In the genomic region with DNA sequence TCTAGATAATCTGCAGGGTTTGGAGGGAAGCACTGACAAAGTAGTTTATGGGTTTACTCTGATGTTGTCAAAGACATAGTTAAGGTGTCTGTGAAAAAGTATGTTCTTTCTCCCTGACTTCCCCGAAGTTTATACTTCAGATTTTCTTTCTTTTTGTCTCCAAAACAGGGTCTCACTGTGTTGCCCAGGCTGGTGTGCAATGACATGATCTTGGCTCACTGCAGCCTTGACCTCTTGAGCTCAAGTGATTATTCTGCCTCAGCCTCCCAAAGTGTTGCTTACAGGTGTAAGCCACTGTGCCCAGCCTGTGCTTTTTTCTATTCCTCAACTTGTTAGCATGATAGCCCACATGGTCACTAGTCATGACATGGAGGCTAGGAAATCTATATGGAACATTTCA, we compare ENCODE assay signal across 14 cellular contexts. TPM values are rescaled to one million over a fixed set of nuclear protein-coding genes. Genes with fewer than 3 reads are reported as not detected.
DNase-seq lines count a peak whose midpoint lies in the region; ATAC-seq, FAIRE-seq and TF ChIP-seq lines count a peak whose summit lies in the region.
"Had no signal": no experiment of that assay in that cellular context is flagged by ENCODE, and none has a peak within 500 bp of the region (broad histone marks: within the 10 kb centered on the region; RNA-seq: fewer than 3 reads in every experiment).

No MANE protein-coding gene starts in this region.

- H3K9me3 Mint-ChIP-seq in MCF 10A (ENCODE audit: unreplicated experiment) = no peaks in the 10 kb centered on the region

- 67% methylated on average over 1 of the region's 1 CpG for WGBS in mammary epithelial cell (ENCODE audit: low coverage, missing lambda C conversion rate)
- 100% methylated on average over 1 of the region's 1 CpG for WGBS in GM12878 (ENCODE audit: insufficient coverage, insufficient replicate concordance, low lambda C conversion rate, missing lambda C conversion rate)

- H3K4me1 Mint-ChIP-seq in MCF 10A (ENCODE audit: insufficient read depth, unreplicated experiment) = no peaks in the 10 kb centered on the region

- H3K4me2 ChIP-seq in mammary epithelial cell (ENCODE audit: insufficient read depth, low read depth, low read length) (no peak overlapping the region), GM12878 (ENCODE audit: control insufficient read depth, insufficient read depth) (no peak overlapping the region)
- H3K4me2 ChIP-seq: BLaER1 treated with 17β-estradiol and CSF1 and Interleukin-3, amounts not matched to agents 10 nM and 100 nM had no signal

- RAD21 ChIA-PET in GM12878 (lab: Charles Lee; ENCODE audit: unreplicated experiment) = interaction anchor here (1.4 kb wide), 1 partner anchor 10 kb away, joined by 3 read pairs; no protein-coding TSS in a partner anchor

- ATAC-seq in GM12878 = no peak
- ATAC-seq in HG03280 (IDR thresholded peaks at IDR 0.05; ENCODE audit: unreplicated experiment) = no peak
- ATAC-seq: HCT116 had no signal

- H3K79me2 ChIP-seq in mammary epithelial cell (ENCODE audit: insufficient read depth, low read length) = peaks cover 86% of the 10 kb centered on the region
- peaks cover 15% of the 10 kb centered on the region for H3K79me2 ChIP-seq in GM12878 (ENCODE audit: control insufficient read depth, insufficient read depth, low read length)

- no peak for DNase-seq in MCF 10A (ENCODE audit: unreplicated experiment)
- no peak for DNase-seq in mammary epithelial cell
- DNase-seq in GM12892 (ENCODE audit: insufficient read length) = no peak
- no peak for DNase-seq in GM12878 (ENCODE audit: low read depth, low spot score)
- no peak for DNase-seq in GM10266 (ENCODE audit: extremely low spot score)
- DNase-seq: Caco-2, GOT3, H7 had no signal

- no peak overlapping the region for H3K4me3 Mint-ChIP-seq in MCF 10A (ENCODE audit: unreplicated experiment)
- H3K4me3 Mint-ChIP-seq: B cell had no signal

- H3K4me3 ChIP-seq in mammary epithelial cell (replicated peaks in 1 of 3; ENCODE audit: insufficient read depth in 1 of 3, low read depth in 2 of 3, low read length in 3 of 3) = no peak overlapping the region
- no peak overlapping the region for H3K4me3 ChIP-seq in GM12878
- H3K4me3 ChIP-seq: BLaER1 treated with 17β-estradiol and CSF1 and Interleukin-3, amounts not matched to agents 10 nM and 100 nM had no signal

- no peaks in the 10 kb centered on the region for H3K27me3 ChIP-seq in mammary epithelial cell (ENCODE audit: insufficient read depth, low read length)
- H3K27me3 ChIP-seq in GM12878 (replicated peaks in 1 of 2; ENCODE audit: control insufficient read depth in 2 of 2, insufficient read depth in 2 of 2, low read length in 1 of 2) = no peaks in the 10 kb centered on the region
- H3K27me3 ChIP-seq: BLaER1 treated with 17β-estradiol and CSF1 and Interleukin-3, amounts not matched to agents 10 nM and 100 nM had no signal

- H3K9ac ChIP-seq in mammary epithelial cell (ENCODE audit: insufficient read depth, low read length) (no peak overlapping the region), GM12878 (ENCODE audit: control insufficient read depth, insufficient read depth, low read length) (no peak overlapping the region)
- H3K9ac ChIP-seq: BLaER1 treated with 17β-estradiol and CSF1 and Interleukin-3, amounts not matched to agents 10 nM and 100 nM had no signal

- CTCF ChIA-PET in MCF 10A (lab: Yijun Ruan, JAX) (interaction anchor here (0.7 to 2.5 kb wide), 2 partner anchors 30 to 108 kb away, joined by 3 to 11 read pairs; no protein-coding TSS in a partner anchor), mammary epithelial cell (lab: Charles Lee; ENCODE audit: low non-redundant PET) (no interaction called here), GM12878 (lab: Yijun Ruan, JAX) (interaction anchor here (0.7 kb wide), 1 partner anchor 111 kb away, joined by 4 read pairs; no protein-coding TSS in a partner anchor)

- TF ChIP-seq EP300 in GM12878 (IDR thresholded peaks at IDR 0.05; ENCODE audit: borderline replicate concordance in 1 of 2, control insufficient read depth in 1 of 2, low read depth in 2 of 2, low read length in 2 of 2) = no peak

- H3K36me3 Mint-ChIP-seq in MCF 10A (ENCODE audit: insufficient read depth, unreplicated experiment) = peaks cover 100% of the 10 kb centered on the region

- TF ChIP-seq RAD21 in GM12878 (IDR thresholded peaks at IDR 0.05; ENCODE audit: insufficient read depth, low read depth, low read length) = no peak

- H3K27ac Mint-ChIP-seq in MCF 10A (ENCODE audit: low read depth, unreplicated experiment) = peak overlapping the region; percentile 46
- H3K27ac Mint-ChIP-seq: B cell had no signal

- H3K36me3 ChIP-seq in mammary epithelial cell (ENCODE audit: insufficient read depth, low read length) = peaks cover 73% of the 10 kb centered on the region
- peaks cover 20 to 54% of the 10 kb centered on the region in 2 experiments for H3K36me3 ChIP-seq in GM12878 (ENCODE audit: control insufficient read depth in 2 of 2, insufficient read depth in 2 of 2, low read length in 1 of 2)

- POLR2A ChIA-PET in MCF 10A (lab: Yijun Ruan, JAX) (no interaction called here), GM12878 (lab: Charles Lee) (no interaction called here)

- no peaks in the 10 kb centered on the region for H3K9me3 ChIP-seq in mammary epithelial cell (replicated peaks; ENCODE audit: insufficient read depth, low read length)
- no peaks in the 10 kb centered on the region for H3K9me3 ChIP-seq in GM12878 (replicated peaks; ENCODE audit: control insufficient read depth, insufficient read depth, low read length)
- H3K9me3 ChIP-seq: BLaER1 treated with 17β-estradiol and CSF1 and Interleukin-3, amounts not matched to agents 10 nM and 100 nM; Caco-2 had no signal

- TF ChIP-seq CTCF in MCF 10A (IDR thresholded peaks at IDR 0.05; ENCODE audit: unreplicated experiment) (no peak), mammary epithelial cell (conservative IDR thresholded peaks at IDR 0.05 in 1 of 2, IDR thresholded peaks at IDR 0.05 in 1 of 2; ENCODE audit: extremely low read depth in 1 of 2, insufficient read depth in 1 of 2, low read depth in 1 of 2, low read length in 2 of 2) (no peak), GM12878 (IDR thresholded peaks at IDR 0.05 in 2 of 3, conservative IDR thresholded peaks at IDR 0.05 in 1 of 3; ENCODE audit: control insufficient read depth in 2 of 3, extremely low read depth in 1 of 3, insufficient read depth in 1 of 3, low read depth in 3 of 3, low read length in 3 of 3) (no peak), GM10266 (IDR thresholded peaks at IDR 0.05; ENCODE audit: control insufficient read depth, insufficient read depth, low read depth, missing control alignments) (no peak)

- H3K27ac ChIP-seq in mammary epithelial cell (ENCODE audit: insufficient read depth, low read depth, low read length) (no peak overlapping the region), GM12878 (ENCODE audit: control insufficient read depth, insufficient read depth) (no peak overlapping the region)
- H3K27ac ChIP-seq: BLaER1 treated with 17β-estradiol and CSF1 and Interleukin-3, amounts not matched to agents 10 nM and 100 nM had no signal

- BruUV-seq in MCF 10A (replicated peaks; lab: Mats Ljungman, UMichigan) (no TSS peak), mammary epithelial cell (replicated peaks; lab: Mats Ljungman, UMichigan) (no TSS peak), GM12878 (replicated peaks; lab: Mats Ljungman, UMichigan) (TSS peak; percentile 1)

- no peak overlapping the region for H2AFZ ChIP-seq in mammary epithelial cell (ENCODE audit: low read depth, low read length)
- no peak overlapping the region for H2AFZ ChIP-seq in GM12878 (ENCODE audit: control insufficient read depth, low read depth, low read length)

- no peaks in the 10 kb centered on the region for H3K27me3 Mint-ChIP-seq in MCF 10A (ENCODE audit: insufficient read depth, unreplicated experiment)
- H3K27me3 Mint-ChIP-seq: B cell had no signal

- dilution Hi-C loops in mammary epithelial cell (cut with HindIII; ENCODE audit: low sequenced_read_pairs) = no loop called here

- H4K20me1 ChIP-seq in mammary epithelial cell (ENCODE audit: insufficient read depth, low read length) (peaks cover 2% of the 10 kb centered on the region), GM12878 (ENCODE audit: control insufficient read depth, insufficient read depth) (peaks cover 8% of the 10 kb centered on the region)

- intact Hi-C loops in MCF 10A (cut with micrococcal nuclease) (no loop called here), mammary epithelial cell (cut with micrococcal nuclease) (no loop called here), GM12878 (cut with micrococcal nuclease; ENCODE audit: unreplicated experiment) (no loop called here)

- SMC1A ChIA-PET in GM12878 (lab: Charles Lee; ENCODE audit: uncharacterized antibody, unreplicated experiment) = interaction anchor here (1.5 kb wide), 1 partner anchor 29 kb away, joined by 3 read pairs; no protein-coding TSS in a partner anchor

- in situ Hi-C loops in mammary epithelial cell (cut with MboI; ENCODE audit: low sequenced_read_pairs in 2 of 2) (loop anchor here (10.0 to 25.0 kb wide), 2 partner anchors 218 to 280 kb away; no protein-coding TSS in a partner anchor), GM12878 (cut with MboI) (no loop called here)

- no peak for FAIRE-seq in GM12892 (lab: Jason Lieb, UNC)
- no peak for FAIRE-seq in GM12878 (lab: Jason Lieb, UNC)
- FAIRE-seq: D721Med, G401.6 had no signal

- H3K4me1 ChIP-seq in mammary epithelial cell (ENCODE audit: insufficient read depth, low read length) (peaks cover 4% of the 10 kb centered on the region), GM12878 (ENCODE audit: control insufficient read depth, insufficient read depth, low read length) (no peaks in the 10 kb centered on the region)
- H3K4me1 ChIP-seq: BLaER1 treated with 17β-estradiol and CSF1 and Interleukin-3, amounts not matched to agents 10 nM and 100 nM; Caco-2 had no signal

- TF ChIP-seq POLR2A in GM12892 (IDR thresholded peaks at IDR 0.05; ENCODE audit: low read depth, low read length) (peak; percentile 18; the same call in 1 of the 2 replicates), GM12878 (IDR thresholded peaks at IDR 0.05; ENCODE audit: low read depth, low read length) (no peak)

RNA-seq across cellular contexts. Expression of a gene that starts 20.9 kb away (rescaled TPM):
- total RNA-seq in MCF 10A (2022) (309 and 318 TPM in 2 replicates), mammary epithelial cell (100 to 1,000 TPM; 147 to 305 TPM), GM12878 (2014; rRNA removed) (200 and 224 TPM in 2 replicates), GM12878 (2014; rRNA removed; fragmentation: Illumina TruSeq; extraction: Trizol) (172 and 195 TPM in 2 replicates), GM12878 (2021) (416 and 453 TPM in 2 replicates)
- polyA plus RNA-seq in mammary epithelial cell (107 TPM), GM12878 (2011; rRNA removed) (102 and 184 TPM in 2 replicates), GM12878 (2014; fragmentation: Illumina TruSeq; extraction: Trizol) (349 and 362 TPM in 2 replicates), GM12878 (2014; fragmentation: Nextera tagmentation; extraction: Ambion mirVana) (100 to 1,000 TPM; 151 to 206 TPM), GM12878 (2014; rRNA removed) (134 and 139 TPM in 2 replicates), GM12878 (2016; fragmentation: Nextera tagmentation; extraction: Ambion mirVana) (100 to 1,000 TPM; 431 to 432 TPM)
- polyA minus RNA-seq in mammary epithelial cell = 517 TPM
- polyA plus RNA-seq in GM12892 (2012; ENCODE audit: missing spikeins) = 153 TPM
- 407 and 417 TPM in 2 replicates for total RNA-seq in GM12878 (2013; cell fraction: nucleolus; rRNA removed)
- 99.3 TPM for polyA plus RNA-seq in GM12878 (2011; ENCODE audit: low read depth)
- polyA plus RNA-seq in GM12878 (2011; cell fraction: cytosol; rRNA removed) = 202 and 266 TPM in 2 replicates
- 229 and 324 TPM in 2 replicates for polyA plus RNA-seq in GM12878 (2011; cell fraction: nucleus; rRNA removed)
- polyA plus RNA-seq in GM12878 (2012) = 132 and 162 TPM in 2 replicates
- polyA minus RNA-seq in GM12878 (2011; rRNA and poly(A)+ RNA removed) = 255 and 285 TPM in 2 replicates
- polyA minus RNA-seq in GM12878 (2011; cell fraction: cytosol; rRNA and poly(A)+ RNA removed) = 86.7 and 146 TPM in 2 replicates
- polyA minus RNA-seq in GM12878 (2011; cell fraction: nucleus; rRNA and poly(A)+ RNA removed) = 82.1 and 153 TPM in 2 replicates

RNA-seq across cellular contexts. Expression of a gene that starts 21.2 kb away (rescaled TPM):
- total RNA-seq in MCF 10A (2022) (62.2 and 64.9 TPM in 2 replicates), mammary epithelial cell (10 to 100 TPM; 42.7 to 52.0 TPM), GM12878 (2014; rRNA removed) (32.0 and 33.9 TPM in 2 replicates), GM12878 (2014; rRNA removed; fragmentation: Illumina TruSeq; extraction: Trizol) (26.2 and 26.6 TPM in 2 replicates), GM12878 (2021) (39.0 and 51.5 TPM in 2 replicates)
- polyA plus RNA-seq in mammary epithelial cell (35.7 TPM), GM12878 (2011; rRNA removed) (31.8 and 35.3 TPM in 2 replicates), GM12878 (2014; fragmentation: Illumina TruSeq; extraction: Trizol) (22.3 and 25.0 TPM in 2 replicates), GM12878 (2014; fragmentation: Nextera tagmentation; extraction: Ambion mirVana) (1 to 10 TPM; 7.0 to 8.9 TPM), GM12878 (2014; rRNA removed) (32.0 and 32.2 TPM in 2 replicates), GM12878 (2016; fragmentation: Nextera tagmentation; extraction: Ambion mirVana) (10 to 100 TPM; 56.4 to 57.7 TPM)
- 39.0 TPM for polyA minus RNA-seq in mammary epithelial cell
- polyA plus RNA-seq in GM12892 (2012; ENCODE audit: missing spikeins) = 29.7 TPM
- 66.9 and 75.2 TPM in 2 replicates for total RNA-seq in GM12878 (2013; cell fraction: nucleolus; rRNA removed)
- 21.7 TPM for polyA plus RNA-seq in GM12878 (2011; ENCODE audit: low read depth)
- polyA plus RNA-seq in GM12878 (2011; cell fraction: cytosol; rRNA removed) = 27.8 and 44.8 TPM in 2 replicates
- 188 and 196 TPM in 2 replicates for polyA plus RNA-seq in GM12878 (2011; cell fraction: nucleus; rRNA removed)
- polyA plus RNA-seq in GM12878 (2012) = 34.4 and 39.6 TPM in 2 replicates
- polyA minus RNA-seq in GM12878 (2011; rRNA and poly(A)+ RNA removed) = 33.4 and 37.3 TPM in 2 replicates
- 11.4 and 12.2 TPM in 2 replicates for polyA minus RNA-seq in GM12878 (2011; cell fraction: cytosol; rRNA and poly(A)+ RNA removed)
- polyA minus RNA-seq in GM12878 (2011; cell fraction: nucleus; rRNA and poly(A)+ RNA removed) = 15.8 and 18.8 TPM in 2 replicates
